In genomic region chr17:39671651-39672521, GRCh38 we compare ENCODE assay signal across 8 cellular contexts. TPM values are rescaled to one million over a fixed set of nuclear protein-coding genes. Genes with fewer than 3 reads are reported as not detected.
A peak's percentile ranks its signal among the peaks of the same experiment; 100 is the strongest.
DNase-seq lines count a peak whose midpoint lies in the region; ATAC-seq and TF ChIP-seq lines count a peak whose summit lies in the region.

No MANE protein-coding gene starts in this region.

- H2AFZ ChIP-seq in HCT116 (ENCODE audit: low read depth, low read length, poor library complexity, severe bottlenecking) = no peak overlapping the region

- CTCF ChIA-PET in HCT116 (lab: Charles Lee) = interaction anchor here (0.6 to 3.9 kb wide), 12 partner anchors 16 to 465 kb away, joined by 3 to 51 read pairs (median 5); partner anchors contain the start of genes MIEN1 and PGAP3

- TF ChIP-seq POLR2A in HCT116 (IDR thresholded peaks at IDR 0.05; ENCODE audit: borderline replicate concordance, extremely low read depth, insufficient read depth, insufficient read length) (no peak), stomach (IDR thresholded peaks at IDR 0.05) (no peak)

- H3K4me2 ChIP-seq in HCT116 (ENCODE audit: low read length) = no peak overlapping the region

- BruUV-seq in HCT116 (replicated peaks; lab: Mats Ljungman, UMichigan) = no TSS peak

- peak; percentile 77 for ATAC-seq in HCT116
- ATAC-seq in left ventricle myocardium superior = peak; percentile 29
- no peak for ATAC-seq in HG03521 (IDR thresholded peaks at IDR 0.05; ENCODE audit: unreplicated experiment)
- ATAC-seq in GM18909 (IDR thresholded peaks at IDR 0.05; ENCODE audit: poor library complexity, unreplicated experiment) = no peak

- no peaks in the 10 kb centered on the region for H3K36me3 ChIP-seq in HCT116 (ENCODE audit: control insufficient read depth in 1 of 2, insufficient read depth in 2 of 2, low read length in 2 of 2)
- H3K36me3 ChIP-seq in stomach = no peaks in the 10 kb centered on the region

- intact Hi-C loops in HCT116 (cut with micrococcal nuclease) = loop anchor here (1.0 to 5.0 kb wide), 3 partner anchors 50 to 125 kb away; no protein-coding TSS in a partner anchor
- intact Hi-C loops in left ventricle myocardium superior (cut with micrococcal nuclease) = no loop called here
- intact Hi-C loops in stomach (cut with DNase I; ENCODE audit: low total_unique reads) = no loop called here

- H3K4me1 ChIP-seq in HCT116 (ENCODE audit: control insufficient read depth in 1 of 2, insufficient read depth in 2 of 2, low read length in 2 of 2) (peaks cover 20 to 21% of the 10 kb centered on the region in 2 experiments; a peak in 3 of 4 replicates), stomach (peaks cover 42 to 58% (median 57%) of the 10 kb centered on the region in 4 donors)

- H3K9ac ChIP-seq in HCT116 (ENCODE audit: low read length) = no peak overlapping the region

- no peaks in the 10 kb centered on the region for H3K79me2 ChIP-seq in HCT116 (ENCODE audit: insufficient read depth, low read length)

- no peak for TF ChIP-seq EP300 in stomach (IDR thresholded peaks at IDR 0.05)

- 30 to 36% (median 32%) methylated on average over 16 to 19 of the region's 19 CpGs for WGBS in stomach, 5 donors

- no peaks in the 10 kb centered on the region for H4K20me1 ChIP-seq in HCT116 (ENCODE audit: insufficient read depth)

- no peak overlapping the region; the same call in 1 of the 2 replicates for H3K27ac ChIP-seq in HCT116 (ENCODE audit: low read depth, low read length)
- peak overlapping the region in 1 of 5 donors; percentile 5 for H3K27ac ChIP-seq in stomach

- TF ChIP-seq CTCF in AG09319 (IDR thresholded peaks at IDR 0.05; ENCODE audit: low read depth, low read length) (peak; percentile 46), HCT116 (IDR thresholded peaks at IDR 0.05 in 2 of 3, conservative IDR thresholded peaks at IDR 0.05 in 1 of 3; ENCODE audit: borderline replicate concordance in 1 of 3, insufficient read depth in 1 of 3, low read depth in 2 of 3, low read length in 2 of 3) (peak; percentile 77 to 94 (median 81)), stomach (IDR thresholded peaks at IDR 0.05) (peak in 5 of 7 experiments; percentile 23 to 68 (median 50))

- POLR2A ChIA-PET in HCT116 (lab: Charles Lee) = interaction anchor here (1.6 kb wide), 1 partner anchor 50 kb away, joined by 3 read pairs; no protein-coding TSS in a partner anchor

- peak; percentile 86 for TF ChIP-seq RAD21 in HCT116 (IDR thresholded peaks at IDR 0.05; ENCODE audit: low read depth)

- H3K9me3 ChIP-seq in HCT116 (ENCODE audit: control insufficient read depth in 1 of 2, insufficient read depth in 1 of 2, low read depth in 1 of 2, low read length in 2 of 2) = no peaks in the 10 kb centered on the region
- no peaks in the 10 kb centered on the region for H3K9me3 ChIP-seq in stomach

- DNase-seq in AG09319 (ENCODE audit: extremely low read depth, low read depth) (no peak), HCT116 (ENCODE audit: low read depth, low spot score) (peak; percentile 18), UCSD-AML1 (lab: John Stamatoyannopoulos, UW; ENCODE audit: unreplicated experiment) (peak; percentile 29), left ventricle myocardium superior (peak; percentile 89), stomach (peak; percentile 57)
- DNase-seq in stimulated activated CD4-positive, alpha-beta T cell treated with anti-CD3 and anti-CD28 coated beads, Interleukin-1b, Interleukin-23, amount 100 ng/mL, for 48 hours = no peak

- no peaks in the 10 kb centered on the region for H3K9me2 ChIP-seq in HCT116 (ENCODE audit: insufficient read depth)

- RAD21 ChIA-PET in HCT116 (lab: Charles Lee; ENCODE audit: low non-redundant PET in 1 of 2, low total read pairs in 2 of 2, uncharacterized antibody in 2 of 2, unreplicated experiment in 2 of 2) = interaction anchor here (0.9 to 3.6 kb wide), 4 partner anchors 47 to 50 kb away, joined by 3 to 15 read pairs (median 4); no protein-coding TSS in a partner anchor

- H3K27me3 ChIP-seq in HCT116 (ENCODE audit: insufficient read depth, low read length) = no peaks in the 10 kb centered on the region
- peaks cover 0 to 55% (median 37%) of the 10 kb centered on the region in 3 donors for H3K27me3 ChIP-seq in stomach

- H3K4me3 ChIP-seq in HCT116 (replicated peaks in 1 of 2; ENCODE audit: low read depth in 1 of 2, low read length in 2 of 2) (no peak overlapping the region), stomach (no peak overlapping the region)

TF ChIP-seq in HCT116, 20 proteins besides CTCF, POLR2A, EP300 and RAD21:
- TF ChIP-seq JUND (IDR thresholded peaks at IDR 0.05) = no peak
- TF ChIP-seq ELF1 (IDR thresholded peaks at IDR 0.05; ENCODE audit: borderline replicate concordance, low read depth) = no peak
- no peak for TF ChIP-seq ZBTB33 (IDR thresholded peaks at IDR 0.05; ENCODE audit: extremely low read depth, insufficient replicate concordance, low read length)
- no peak for TF ChIP-seq SP1 (IDR thresholded peaks at IDR 0.05; ENCODE audit: low read depth)
- no peak for TF ChIP-seq MAX (IDR thresholded peaks at IDR 0.05)
- TF ChIP-seq ZNF274 (IDR thresholded peaks at IDR 0.05; ENCODE audit: low read depth, low read length) = no peak
- TF ChIP-seq ZFX (IDR thresholded peaks at IDR 0.05) = no peak
- no peak for TF ChIP-seq CBX3 (IDR thresholded peaks at IDR 0.05; ENCODE audit: low read depth)
- no peak for TF ChIP-seq EGR1 (IDR thresholded peaks at IDR 0.05; ENCODE audit: low read depth)
- TF ChIP-seq YY1 (IDR thresholded peaks at IDR 0.05; ENCODE audit: extremely low read depth, insufficient replicate concordance, low read depth, low read length) = no peak
- TF ChIP-seq CEBPB (IDR thresholded peaks at IDR 0.05; ENCODE audit: low read depth) = no peak
- TF ChIP-seq FOSL1 (IDR thresholded peaks at IDR 0.05; ENCODE audit: low read depth) = no peak
- TF ChIP-seq SRF (IDR thresholded peaks at IDR 0.05; ENCODE audit: low read depth) = no peak
- TF ChIP-seq POLR2AphosphoS5 (IDR thresholded peaks at IDR 0.05; ENCODE audit: low read depth, low read length) = no peak
- TF ChIP-seq SIN3A (IDR thresholded peaks at IDR 0.05; ENCODE audit: low read depth) = no peak
- TF ChIP-seq TCF7L2 (IDR thresholded peaks at IDR 0.05; ENCODE audit: borderline replicate concordance, extremely low read depth, insufficient read depth, insufficient read length) = no peak

RNA-seq across cellular contexts. Expression of gene PNMT, which starts 3.6 kb away (rescaled TPM):
- total RNA-seq in HCT116 (2021; ENCODE audit: unreplicated experiment) = not detected
- polyA plus RNA-seq in HCT116 (2012) = 0.09 and 0.10 TPM in 2 replicates
- 5.8 TPM for total RNA-seq in left ventricle myocardium superior
- 1 to 10 TPM in 2 of 5 donors, under 1 TPM in 1, not detected in 2; 0.45 to 9.0 (median 2.9) TPM for total RNA-seq in stomach
- polyA plus RNA-seq in stomach = 10 to 100 TPM in 2 of 3 donors, 1 to 10 TPM in 1; 5.3 to 16.6 (median 13.0) TPM

RNA-seq across cellular contexts. Expression of gene TCAP, which starts 6.7 kb away (rescaled TPM):
- total RNA-seq in HCT116 (2021; ENCODE audit: unreplicated experiment) (1.5 TPM), left ventricle myocardium superior (4,965 TPM), stomach (1 to 10 TPM in 1 of 5 donors, under 1 TPM in 2, not detected in 2; 0.89 to 4.3 (median 0.92) TPM)
- 0.77 and 1.0 TPM in 2 replicates for polyA plus RNA-seq in HCT116 (2012)
- 10 to 100 TPM in 1 of 3 donors, 1 to 10 TPM in 1, under 1 TPM in 1; 0.88 to 14.1 (median 3.5) TPM for polyA plus RNA-seq in stomach

RNA-seq across cellular contexts. Expression of gene PGAP3, which starts 16.0 kb away (rescaled TPM):
- total RNA-seq in HCT116 (2021; ENCODE audit: unreplicated experiment) = 15.2 TPM
- polyA plus RNA-seq in HCT116 (2012) = 8.2 and 8.7 TPM in 2 replicates
- total RNA-seq in left ventricle myocardium superior = 7.3 TPM
- total RNA-seq in stomach = 10 to 100 TPM in 3 of 5 donors, 1 to 10 TPM in 2; 3.2 to 42.9 (median 22.4) TPM
- 10 to 100 TPM in 2 of 3 donors, 1 to 10 TPM in 1; 9.1 to 21.5 (median 11.2) TPM for polyA plus RNA-seq in stomach

RNA-seq across cellular contexts. Expression of gene ERBB2, which starts 28.0 kb away (rescaled TPM):
- total RNA-seq in HCT116 (2021; ENCODE audit: unreplicated experiment) (75.8 TPM), left ventricle myocardium superior (75.8 TPM), stomach (100 to 1,000 TPM in 2 of 5 donors, 10 to 100 TPM in 3; 53.1 to 402 (median 81.7) TPM)
- polyA plus RNA-seq in HCT116 (2012) = 46.7 and 51.7 TPM in 2 replicates
- polyA plus RNA-seq in stomach = 10 to 100 TPM; 13.1 to 47.7 (median 25.3) TPM

RNA-seq across cellular contexts. Expression of gene STARD3, which starts 34.9 kb away (rescaled TPM):
- total RNA-seq in HCT116 (2021; ENCODE audit: unreplicated experiment) (73.9 TPM), left ventricle myocardium superior (18.7 TPM), stomach (1,000 to 10,000 TPM in 1 of 5 donors, 100 to 1,000 TPM in 1, 10 to 100 TPM in 3; 26.4 to 1,091 (median 72.1) TPM)
- polyA plus RNA-seq in HCT116 (2012) = 66.5 and 74.4 TPM in 2 replicates
- polyA plus RNA-seq in stomach = 10 to 100 TPM; 28.1 to 53.5 (median 30.8) TPM

Comparison
In these comparisons a context has a peak if more than half of its experiments do, and no peak if none do; other contexts are left out.
1. DNase-seq: peak in HCT116 (single experiment), UCSD-AML1 (single experiment), left ventricle myocardium superior (single experiment) and stomach (single experiment); none in AG09319 (single experiment) and stimulated activated CD4-positive, alpha-beta T cell treated with anti-CD3 and anti-CD28 coated beads, Interleukin-1b, Interleukin-23, amount 100 ng/mL, for 48 hours (single experiment).
2. ATAC-seq: peak in HCT116 (single experiment) and left ventricle myocardium superior (single experiment); none in HG03521 (single experiment) and GM18909 (single experiment).
3. RNA of gene TCAP, which starts 6.7 kb away (total RNA-seq): 4,965 TPM in left ventricle myocardium superior (single experiment); 1.5 TPM in HCT116 (single experiment) and 0.89 to 4.3 TPM in stomach; every median in the first group is over 100 times any median in the second.
4. Peak in every context shown above with its lines, with median percentiles within 50 percentile points of each other: CTCF ChIP-seq.